Comparison of ENCODE assay signal across 8 cellular contexts in genomic region chr17:67824735-67825626, GRCh38. TPM values are rescaled to one million over a fixed set of nuclear protein-coding genes. Genes with fewer than 3 reads are reported as not detected.
DNase-seq lines count a peak whose midpoint lies in the region; ATAC-seq, FAIRE-seq and TF ChIP-seq lines count a peak whose summit lies in the region.

TSS of gene BPTF (plus strand) at chr17:67825503. CDS start at chr17:67825725, 222 bp downstream.

- H3K27me3 ChIP-seq in left ventricle myocardium inferior (ENCODE audit: low read depth) (no peaks in the 10 kb centered on the region), psoas muscle (ENCODE audit: insufficient read depth in 3 of 3, low read length in 2 of 3) (no peaks in the 10 kb centered on the region)

- H3K36me3 ChIP-seq in left ventricle myocardium inferior, result no peaks in the 10 kb centered on the region
- H3K36me3 ChIP-seq in psoas muscle (ENCODE audit: insufficient read depth in 1 of 2, low read depth in 1 of 2), result no peaks in the 10 kb centered on the region

- 0 to 1% (median 1%) methylated on average over 57 to 88 of the region's 88 CpGs for WGBS in psoas muscle, 3 donors

- H3K4me3 ChIP-seq in left ventricle myocardium inferior (peak within 1 kb of the TSS; percentile 91), psoas muscle (peak within 1 kb of the TSS; percentile 69)

- H3K9me3 ChIP-seq in left ventricle myocardium inferior (replicated peaks), result no peaks in the 10 kb centered on the region
- no peaks in the 10 kb centered on the region for H3K9me3 ChIP-seq in psoas muscle

- H3K4me1 ChIP-seq in left ventricle myocardium inferior (peaks cover 42% of the 10 kb centered on the region), psoas muscle (peaks cover 34% of the 10 kb centered on the region)

- ATAC-seq in HG02840 (IDR thresholded peaks at IDR 0.05; ENCODE audit: low FRiP score, unreplicated experiment) (peak; percentile 80), psoas muscle (peak; percentile 95 to 98 (median 96))

- TF ChIP-seq CTCF in left ventricle myocardium inferior (IDR thresholded peaks at IDR 0.05; ENCODE audit: borderline replicate concordance) (peak; percentile 95), psoas muscle (IDR thresholded peaks at IDR 0.05) (peak; percentile 95)

- intact Hi-C loops in left ventricle myocardium inferior (cut with micrococcal nuclease), result no loop called here
- intact Hi-C loops in psoas muscle (cut with DNase I), result loop anchor here (2.0 to 10.0 kb wide), 3 partner anchors 106 to 460 kb away; partner anchors contain the start of genes NOL11 (in 1 of the 2) and PSMD12 (in 1 of the 2)

- peak; percentile 71 for DNase-seq in GM12892 (ENCODE audit: insufficient read length)
- peak; percentile 94 for DNase-seq in NCI-H1436 (lab: John Stamatoyannopoulos, UW)
- peak; percentile 81 to 92 (median 88) for DNase-seq in T-helper 1 cell
- peak; percentile 79 for DNase-seq in amniotic epithelial cell (ENCODE audit: low read depth)
- peak; percentile 91 for DNase-seq in left ventricle myocardium inferior
- DNase-seq in psoas muscle, result peak; percentile 90 to 96
- DNase-seq in urothelium cell line (ENCODE audit: low spot score), result peak; percentile 97

- peak within 1 kb of the TSS; percentile 96 for H3K27ac ChIP-seq in left ventricle myocardium inferior (replicated peaks)
- peak within 1 kb of the TSS; percentile 90 for H3K27ac ChIP-seq in psoas muscle

- TF ChIP-seq POLR2A in GM12892 (IDR thresholded peaks at IDR 0.05; ENCODE audit: low read depth, low read length), result peak; percentile 86

- peak; percentile 98 for FAIRE-seq in GM12892 (lab: Jason Lieb, UNC)
- peak; percentile 72 for FAIRE-seq in urothelium cell line (lab: Jason Lieb, UNC)

RNA-seq across cellular contexts. Expression of gene BPTF, which starts in this region (rescaled TPM):
- 40.5 TPM for polyA plus RNA-seq in GM12892 (2012; ENCODE audit: missing spikeins)
- total RNA-seq in left ventricle myocardium inferior (79.2 TPM), psoas muscle (10 to 100 TPM; 48.0 to 60.9 (median 55.0) TPM)
- 10 to 100 TPM in 2 of 3 donors, 1 to 10 TPM in 1; 10.0 to 24.6 (median 11.7) TPM for polyA plus RNA-seq in psoas muscle

Comparison
In these comparisons a context has a peak if more than half of its experiments do, and no peak if none do; other contexts are left out.
1. Peak in every context shown above with its lines: DNase-seq, ATAC-seq, H3K4me3 ChIP-seq and H3K27ac ChIP-seq.